In the genomic region with DNA sequence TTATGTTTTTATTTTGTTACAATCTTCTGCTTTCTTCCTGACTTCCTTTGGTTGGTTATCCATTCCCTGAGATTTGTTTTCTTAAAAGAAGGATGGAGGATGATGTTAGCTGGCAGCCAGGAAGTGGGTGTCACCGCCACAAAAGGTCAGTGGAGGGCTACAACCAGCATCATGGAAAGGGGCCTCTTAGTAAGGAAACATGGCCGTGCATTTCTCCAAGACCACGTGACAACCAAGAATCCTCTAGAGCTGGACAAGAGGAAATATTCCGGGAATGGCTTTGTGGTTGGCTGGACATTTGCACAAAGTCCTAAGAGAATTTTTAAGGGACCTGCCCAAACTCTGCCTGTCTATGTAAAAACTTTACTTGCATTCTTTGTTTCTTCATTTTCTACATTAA, we compare ENCODE assay signal across 17 cellular contexts.
DNase-seq lines count a peak whose midpoint lies in the region; ATAC-seq, FAIRE-seq and TF ChIP-seq lines count a peak whose summit lies in the region.
"Had no signal": no experiment of that assay in that cellular context is flagged by ENCODE, and none has a peak within 500 bp of the region (broad histone marks: within the 10 kb centered on the region; RNA-seq: fewer than 3 reads in every experiment).

No MANE protein-coding gene starts in this region.

- H3K36me3 Mint-ChIP-seq in type B pancreatic cell, result no peaks in the 10 kb centered on the region
- H3K36me3 Mint-ChIP-seq in CD4-positive, alpha-beta T cell (ENCODE audit: low read depth), result no peaks in the 10 kb centered on the region
- H3K36me3 Mint-ChIP-seq: activated naive CD4-positive, alpha-beta T cell treated with anti-CD3 and anti-CD28 coated beads, Interleukin-2, amount 50 U/mL, for 24 hours; T-cell had no signal

- peak overlapping the region; percentile 14 for H3K4me3 Mint-ChIP-seq in type B pancreatic cell
- H3K4me3 Mint-ChIP-seq in CD4-positive, alpha-beta T cell, result no peak overlapping the region
- H3K4me3 Mint-ChIP-seq: activated CD8-positive, alpha-beta T cell treated with anti-CD3 and anti-CD28 coated beads, Interleukin-2, amount 10 ng/mL, durations not matched to agents 7 days and 5 days; activated naive CD4-positive, alpha-beta T cell treated with anti-CD3 and anti-CD28 coated beads, Interleukin-2, amount 50 U/mL, for 24 hours; T-cell had no signal

- no peaks in the 10 kb centered on the region for H3K9me3 ChIP-seq in body of pancreas
- H3K9me3 ChIP-seq in CD4-positive, alpha-beta T cell (ENCODE audit: control insufficient read depth, low read length), result no peaks in the 10 kb centered on the region

- POLR2A ChIA-PET in CD4-positive, alpha-beta T cell (lab: Charles Lee), result no interaction called here

- H3K4me1 Mint-ChIP-seq in type B pancreatic cell (ENCODE audit: unreplicated experiment), result peaks cover 21% of the 10 kb centered on the region
- no peaks in the 10 kb centered on the region for H3K4me1 Mint-ChIP-seq in CD4-positive, alpha-beta T cell (ENCODE audit: low read depth)
- H3K4me1 Mint-ChIP-seq: activated naive CD4-positive, alpha-beta T cell treated with anti-CD3 and anti-CD28 coated beads, Interleukin-2, amount 50 U/mL, for 24 hours; T-cell had no signal

- peaks cover 8% of the 10 kb centered on the region for H3K9me3 Mint-ChIP-seq in type B pancreatic cell
- H3K9me3 Mint-ChIP-seq in CD4-positive, alpha-beta T cell, result no peaks in the 10 kb centered on the region
- H3K9me3 Mint-ChIP-seq: activated naive CD4-positive, alpha-beta T cell treated with anti-CD3 and anti-CD28 coated beads, Interleukin-2, amount 50 U/mL, for 24 hours; T-cell had no signal

- TF ChIP-seq CTCF in body of pancreas (IDR thresholded peaks at IDR 0.05) (no peak), type B pancreatic cell (conservative IDR thresholded peaks at IDR 0.05) (no peak), D721Med (IDR thresholded peaks at IDR 0.05; ENCODE audit: insufficient read depth, missing control alignments) (no peak)
- no peak for TF ChIP-seq CTCF in CD4-positive, alpha-beta T cell (IDR thresholded peaks at IDR 0.05)

- H3K36me3 ChIP-seq in body of pancreas (replicated peaks in 1 of 2; ENCODE audit: insufficient read depth in 1 of 2, low read depth in 2 of 2), result no peaks in the 10 kb centered on the region

- DNase-seq in NCI-H2227 (lab: John Stamatoyannopoulos, UW; ENCODE audit: unreplicated experiment), result peak; percentile 11
- DNase-seq in NCI-H2227 treated with DMSO at 0.1 percent for 48 hours (lab: John Stamatoyannopoulos, UW), result no peak
- DNase-seq in body of pancreas, result peak in 2 of 4 donors; percentile 13 to 35
- peak; percentile 12 for DNase-seq in left kidney (ENCODE audit: low read depth, low spot score)
- DNase-seq in type B pancreatic cell (ENCODE audit: extremely low spot score, unreplicated experiment), result no peak
- DNase-seq in D721Med (ENCODE audit: insufficient read length, low spot score), result no peak
- DNase-seq in CD4-positive, alpha-beta T cell, result no peak
- no peak for DNase-seq in activated CD4-positive, alpha-beta T cell treated with anti-CD3 and anti-CD28 coated beads, Interleukin-2, amount 50 U/mL, for 48 hours
- DNase-seq: activated CD8-positive, alpha-beta T cell treated with anti-CD3 and anti-CD28 coated beads, Interleukin-2, amount 10 ng/mL, durations not matched to agents 7 days and 5 days; DND-41; hypothalamus; midbrain; NCI-H187; stimulated activated CD4-positive, alpha-beta T cell treated with anti-CD3 and anti-CD28 coated beads, Interleukin-15, amount 100 ng/mL, for 24 hours; T-cell had no signal

- intact Hi-C loops in body of pancreas (cut with DNase I), result no loop called here
- intact Hi-C loops in CD4-positive, alpha-beta T cell (cut with DNase I, micrococcal nuclease), result no loop called here

- 92 to 99% methylated on average over 4 of the region's 4 CpGs for WGBS in body of pancreas, 2 donors

- H3K27ac ChIP-seq in body of pancreas, result no peak overlapping the region
- H3K27ac ChIP-seq in CD4-positive, alpha-beta T cell (ENCODE audit: low read depth, low read length), result no peak overlapping the region
- H3K27ac ChIP-seq: 22Rv1 had no signal

- H3K27ac Mint-ChIP-seq in type B pancreatic cell, result no peak overlapping the region
- no peak overlapping the region for H3K27ac Mint-ChIP-seq in CD4-positive, alpha-beta T cell
- H3K27ac Mint-ChIP-seq: activated CD8-positive, alpha-beta T cell treated with anti-CD3 and anti-CD28 coated beads, Interleukin-2, amount 10 ng/mL, durations not matched to agents 7 days and 5 days; activated naive CD4-positive, alpha-beta T cell treated with anti-CD3 and anti-CD28 coated beads, Interleukin-2, amount 50 U/mL, for 24 hours; T-cell had no signal

- FAIRE-seq in D721Med (lab: Jason Lieb, UNC), result no peak

- H3K27me3 Mint-ChIP-seq in type B pancreatic cell, result peaks cover 3% of the 10 kb centered on the region
- no peaks in the 10 kb centered on the region for H3K27me3 Mint-ChIP-seq in CD4-positive, alpha-beta T cell
- H3K27me3 Mint-ChIP-seq: activated naive CD4-positive, alpha-beta T cell treated with anti-CD3 and anti-CD28 coated beads, Interleukin-2, amount 50 U/mL, for 24 hours; T-cell had no signal

- CTCF ChIA-PET in CD4-positive, alpha-beta T cell (lab: Charles Lee), result no interaction called here

- no peak for TF ChIP-seq POLR2A in body of pancreas (IDR thresholded peaks at IDR 0.05)

- H3K4me1 ChIP-seq in body of pancreas, result peaks cover 7% of the 10 kb centered on the region

- no peak overlapping the region for H3K4me3 ChIP-seq in body of pancreas

- no peaks in the 10 kb centered on the region for H3K27me3 ChIP-seq in body of pancreas
- no peaks in the 10 kb centered on the region for H3K27me3 ChIP-seq in CD4-positive, alpha-beta T cell (ENCODE audit: control insufficient read depth, insufficient read depth, low read length)

- ATAC-seq in body of pancreas, result peak; percentile 42
- ATAC-seq in CD4-positive, alpha-beta T cell (ENCODE audit: poor library complexity), result no peak
- ATAC-seq: activated CD8-positive, alpha-beta T cell treated with anti-CD3 and anti-CD28 coated beads, Interleukin-2, amount 10 ng/mL, durations not matched to agents 7 days and 5 days; T-cell had no signal

Comparison
In these comparisons a context has a peak if more than half of its experiments do, and no peak if none do; other contexts are left out.
1. DNase-seq: peak in NCI-H2227 (single experiment) and left kidney (single experiment); none in NCI-H2227 treated with DMSO at 0.1 percent for 48 hours (single experiment), type B pancreatic cell (single experiment), D721Med (single experiment), CD4-positive, alpha-beta T cell (0 of 10) and activated CD4-positive, alpha-beta T cell treated with anti-CD3 and anti-CD28 coated beads, Interleukin-2, amount 50 U/mL, for 48 hours (0 of 2).